Comparison of ENCODE assay signal across 1 cellular context in genomic region chr3:141804778-141805639, GRCh38.
TF ChIP-seq lines count a peak whose summit lies in the region.

No MANE protein-coding gene starts in this region.

TF ChIP-seq in K562, 482 proteins besides CTCF, POLR2A, EP300 and RAD21 (continued from another document and continues in another):
- TF ChIP-seq ZNF407 (IDR thresholded peaks at IDR 0.05; ENCODE audit: low read depth) (peak; percentile 65; the same call in 1 of the 2 replicates), L3MBTL2 (IDR thresholded peaks at IDR 0.05) (peak; percentile 75), ZNF398 (CRISPR knock-in tag; IDR thresholded peaks at IDR 0.05) (no peak), TAL1 (IDR thresholded peaks at IDR 0.05) (peak; percentile 96), HMG20A (CRISPR knock-in tag; conservative IDR thresholded peaks at IDR 0.05) (no peak), LCOR (CRISPR knock-in tag; IDR thresholded peaks at IDR 0.05) (peak; percentile 91), ZNF274 (IDR thresholded peaks at IDR 0.05; ENCODE audit: borderline replicate concordance, low read depth, low read length) (no peak), FOXJ3 (CRISPR knock-in tag; IDR thresholded peaks at IDR 0.05) (no peak), CHD1 (IDR thresholded peaks at IDR 0.05; ENCODE audit: low read length) (no peak), YBX1 (IDR thresholded peaks at IDR 0.05) (peak; percentile 63; the same call in 1 of the 2 replicates), ZBTB5 (IDR thresholded peaks at IDR 0.05) (peak; percentile 78), E2F4 (CRISPR knock-in tag; IDR thresholded peaks at IDR 0.05; ENCODE audit: low read depth) (no peak; the same call in 1 of the 2 replicates), ELK1 (CRISPR knock-in tag; IDR thresholded peaks at IDR 0.05) (no peak), ELF4 (CRISPR knock-in tag; IDR thresholded peaks at IDR 0.05) (peak; percentile 84; the same call in 1 of the 2 replicates), ZKSCAN3 (CRISPR knock-in tag; IDR thresholded peaks at IDR 0.05) (no peak), ZNF449 (CRISPR knock-in tag; IDR thresholded peaks at IDR 0.05) (no peak), NR3C1 (CRISPR knock-in tag; IDR thresholded peaks at IDR 0.05) (no peak), BRF1 (IDR thresholded peaks at IDR 0.05; ENCODE audit: borderline replicate concordance, extremely low read depth, insufficient read length) (no peak), KLF1 (tag; IDR thresholded peaks at IDR 0.05) (no peak), ZNF133 (CRISPR knock-in tag; IDR thresholded peaks at IDR 0.05) (no peak), TGIF2 (CRISPR knock-in tag; IDR thresholded peaks at IDR 0.05) (no peak), CUX1 (CRISPR knock-in tag; IDR thresholded peaks at IDR 0.05) (peak; percentile 24; the same call in 1 of the 2 replicates), DDX20 (tag; IDR thresholded peaks at IDR 0.05; ENCODE audit: low read depth) (no peak), TCF15 (CRISPR knock-in tag; IDR thresholded peaks at IDR 0.05) (0 out of 2 replicates have a peak, but pooled peaks have one; percentile 49), ARID4B (CRISPR knock-in tag; IDR thresholded peaks at IDR 0.05) (no peak), ZNF644 (tag; IDR thresholded peaks at IDR 0.05; ENCODE audit: low read depth) (peak; percentile 89), MAFG (tag; conservative IDR thresholded peaks at IDR 0.05) (peak; percentile 97), GATA2 (CRISPR knock-in tag; IDR thresholded peaks at IDR 0.05) (peak; percentile 86), ZNF583 (CRISPR knock-in tag; IDR thresholded peaks at IDR 0.05) (no peak)
